In genomic region chr19:15463865-15464371, GRCh38 we compare ENCODE assay signal across 8 cellular contexts. TPM values are rescaled to one million over a fixed set of nuclear protein-coding genes. Genes with fewer than 3 reads are reported as not detected.
A peak's percentile ranks its signal among the peaks of the same experiment; 100 is the strongest.
DNase-seq lines count a peak whose midpoint lies in the region; ATAC-seq, FAIRE-seq and TF ChIP-seq lines count a peak whose summit lies in the region.

No MANE protein-coding gene starts in this region.

- H3K4me1 ChIP-seq in left ventricle myocardium inferior = no peaks in the 10 kb centered on the region

- H3K9me3 ChIP-seq in KOPT-K1 (ENCODE audit: insufficient read depth, low read length, poor library complexity, severe bottlenecking) (no peaks in the 10 kb centered on the region), left ventricle myocardium inferior (replicated peaks) (no peaks in the 10 kb centered on the region)

- intact Hi-C loops in left ventricle myocardium inferior (cut with micrococcal nuclease) = no loop called here

- peak; percentile 84 for TF ChIP-seq POLR2A in GM12891 (IDR thresholded peaks at IDR 0.05; ENCODE audit: low read depth, low read length)

- peaks cover 86% of the 10 kb centered on the region for H3K27me3 ChIP-seq in left ventricle myocardium inferior (ENCODE audit: low read depth)

- no peak for TF ChIP-seq CTCF in left ventricle myocardium inferior (IDR thresholded peaks at IDR 0.05; ENCODE audit: borderline replicate concordance)

- ATAC-seq in GM21786 (IDR thresholded peaks at IDR 0.05; ENCODE audit: unreplicated experiment) = no peak

- peak overlapping the region; percentile 96 for H3K27ac ChIP-seq in KOPT-K1 (ENCODE audit: low read depth, low read length, poor library complexity, severe bottlenecking)
- H3K27ac ChIP-seq in left ventricle myocardium inferior (replicated peaks) = no peak overlapping the region

- H3K36me3 ChIP-seq in KOPT-K1 (ENCODE audit: insufficient read depth, low read length) (peaks cover 33% of the 10 kb centered on the region), left ventricle myocardium inferior (no peaks in the 10 kb centered on the region)

- no peak for FAIRE-seq in GM12891 (lab: Jason Lieb, UNC)

- DNase-seq in GM12891 (ENCODE audit: insufficient read length, low spot score) (peak; percentile 73), left ventricle myocardium inferior (no peak), amniotic stem cell (lab: John Stamatoyannopoulos, UW) (no peak), RKO (ENCODE audit: low spot score) (no peak)
- peak; percentile 39 for DNase-seq in activated CD8-positive, alpha-beta memory T cell treated with anti-CD3 and anti-CD28 coated beads, Interleukin-2, amount 50 U/mL, for 24 hours (ENCODE audit: extremely low read depth)
- DNase-seq in stimulated activated CD8-positive, alpha-beta memory T cell treated with anti-CD3 and anti-CD28 coated beads, Interleukin-4, amount 100 ng/mL, for 48 hours = peak; percentile 82

- peak overlapping the region; percentile 51 for H3K4me3 ChIP-seq in left ventricle myocardium inferior

TF ChIP-seq in GM12891, 5 proteins besides CTCF, POLR2A, EP300 and RAD21:
- TF ChIP-seq PAX5 (IDR thresholded peaks at IDR 0.05; ENCODE audit: insufficient read depth, low read length, severe bottlenecking) = no peak
- TF ChIP-seq POLR2AphosphoS5 (IDR thresholded peaks at IDR 0.05; ENCODE audit: low read depth, low read length) = peak; percentile 61
- TF ChIP-seq TAF1 (IDR thresholded peaks at IDR 0.05; ENCODE audit: low read depth, low read length) = peak; percentile 67
- TF ChIP-seq POU2F2 (IDR thresholded peaks at IDR 0.05; ENCODE audit: low read depth, low read length) = 0 out of 2 replicates have a peak, but pooled peaks have one; percentile 55
- TF ChIP-seq SPI1 (IDR thresholded peaks at IDR 0.05; ENCODE audit: low read depth, low read length) = peak; percentile 49; the same call in 1 of the 2 replicates

RNA-seq across cellular contexts. Expression of gene RASAL3, which starts 0.4 kb away (rescaled TPM):
- 31.9 TPM for polyA plus RNA-seq in GM12891 (2012; ENCODE audit: low read depth, missing spikeins)
- total RNA-seq in left ventricle myocardium inferior = 1.5 TPM

RNA-seq across cellular contexts. Expression of gene WIZ, which starts 14.2 kb away (rescaled TPM):
- 9.0 TPM for polyA plus RNA-seq in GM12891 (2012; ENCODE audit: low read depth, missing spikeins)
- total RNA-seq in left ventricle myocardium inferior = 25.3 TPM

RNA-seq across cellular contexts. Expression of gene PGLYRP2, which starts 15.4 kb away (rescaled TPM):
- 0.04 TPM for polyA plus RNA-seq in GM12891 (2012; ENCODE audit: low read depth, missing spikeins)
- total RNA-seq in left ventricle myocardium inferior = not detected

RNA-seq across cellular contexts. Expression of gene CYP4F22, which starts 44.4 kb away (rescaled TPM):
- not detected for polyA plus RNA-seq in GM12891 (2012; ENCODE audit: low read depth, missing spikeins)
- total RNA-seq in left ventricle myocardium inferior = not detected

RNA-seq across cellular contexts. Expression of gene AKAP8L, which starts 45.1 kb away (rescaled TPM):
- polyA plus RNA-seq in GM12891 (2012; ENCODE audit: low read depth, missing spikeins) = 37.3 TPM
- 74.5 TPM for total RNA-seq in left ventricle myocardium inferior

Comparison
In these comparisons a context has a peak if more than half of its experiments do, and no peak if none do; other contexts are left out.
1. DNase-seq: peak in GM12891 (single experiment), activated CD8-positive, alpha-beta memory T cell treated with anti-CD3 and anti-CD28 coated beads, Interleukin-2, amount 50 U/mL, for 24 hours (single experiment) and stimulated activated CD8-positive, alpha-beta memory T cell treated with anti-CD3 and anti-CD28 coated beads, Interleukin-4, amount 100 ng/mL, for 48 hours (single experiment); none in left ventricle myocardium inferior (single experiment), amniotic stem cell (single experiment) and RKO (single experiment).